1 cellular context compared by ENCODE assay signal in genomic region chr15:34239151-34239761, GRCh38.
TF ChIP-seq lines count a peak whose summit lies in the region.

No MANE protein-coding gene starts in this region.

TF ChIP-seq in HepG2, 621 proteins besides CTCF, POLR2A, EP300 and RAD21:
- TF ChIP-seq DDIT3 (CRISPR knock-in tag; IDR thresholded peaks at IDR 0.05) (no peak), ZNF136 (CRISPR knock-in tag; IDR thresholded peaks at IDR 0.05; ENCODE audit: low read depth) (no peak), PAF1 (CRISPR knock-in tag; IDR thresholded peaks at IDR 0.05) (no peak), ZSCAN20 (CRISPR knock-in tag; IDR thresholded peaks at IDR 0.05; ENCODE audit: borderline replicate concordance) (no peak), ZNF570 (CRISPR knock-in tag; IDR thresholded peaks at IDR 0.05; ENCODE audit: borderline replicate concordance) (no peak), ZNF282 (IDR thresholded peaks at IDR 0.05; ENCODE audit: partially characterized antibody) (no peak), ZNF333 (CRISPR knock-in tag; IDR thresholded peaks at IDR 0.05; ENCODE audit: borderline replicate concordance) (no peak), PCBP2 (optimal IDR thresholded peaks at IDR 0.05; ENCODE audit: low read depth, low read length, poor library complexity, severe bottlenecking) (no peak), ZSCAN12 (CRISPR knock-in tag; IDR thresholded peaks at IDR 0.05) (no peak), MAFK (conservative IDR thresholded peaks at IDR 0.05 in 1 of 2, IDR thresholded peaks at IDR 0.05 in 1 of 2; ENCODE audit: low read length in 2 of 2) (peak in 1 of 2 experiments; percentile 26; a peak in 1 of 4 replicates), U2AF2 (IDR thresholded peaks at IDR 0.05; ENCODE audit: low read depth, low read length) (no peak), ZFP62 (CRISPR knock-in tag; IDR thresholded peaks at IDR 0.05) (no peak), ZBTB4 (CRISPR knock-in tag; IDR thresholded peaks at IDR 0.05; ENCODE audit: borderline replicate concordance) (no peak), ZKSCAN1 (IDR thresholded peaks at IDR 0.05; ENCODE audit: low read length) (no peak), CREB3 (CRISPR knock-in tag; IDR thresholded peaks at IDR 0.05) (no peak), ZBTB38 (CRISPR knock-in tag; IDR thresholded peaks at IDR 0.05) (no peak), SIN3B (IDR thresholded peaks at IDR 0.05; ENCODE audit: low read length) (no peak), JARID2 (CRISPR knock-in tag; IDR thresholded peaks at IDR 0.05; ENCODE audit: insufficient replicate concordance) (no peak), MAFF (IDR thresholded peaks at IDR 0.05; ENCODE audit: low read depth, low read length) (peak; percentile 21; the same call in 1 of the 2 replicates), THAP7 (CRISPR knock-in tag; IDR thresholded peaks at IDR 0.05) (no peak), FOSL2 (CRISPR knock-in tag; IDR thresholded peaks at IDR 0.05) (0 out of 2 replicates have a peak, but pooled peaks have one; percentile 16), NFE2L1 (CRISPR knock-in tag; IDR thresholded peaks at IDR 0.05; ENCODE audit: borderline replicate concordance) (no peak)
